In genomic region chr17:13395872-13396271, GRCh38 we compare ENCODE assay signal across 17 cellular contexts.
DNase-seq lines count a peak whose midpoint lies in the region; ATAC-seq and TF ChIP-seq lines count a peak whose summit lies in the region.
"Had no signal": no experiment of that assay in that cellular context is flagged by ENCODE, and none has a peak within 500 bp of the region (broad histone marks: within the 10 kb centered on the region; RNA-seq: fewer than 3 reads in every experiment).

No MANE protein-coding gene starts in this region.

- peak overlapping the region; percentile 9 for H3K4me3 ChIP-seq in adipocyte (ENCODE audit: low read length)
- H3K4me3 ChIP-seq: GM12878, testis had no signal

- no peak overlapping the region for H3K4me3 Mint-ChIP-seq in HFFc6
- H3K4me3 Mint-ChIP-seq: activated CD4-positive, alpha-beta T cell treated with anti-CD3 and anti-CD28 coated beads, Interleukin-2, amount 10 ng/mL, durations not matched to agents 7 days and 5 days had no signal

- intact Hi-C loops in head of caudate nucleus (cut with DNase I) = no loop called here

- TF ChIP-seq CTCF in HFFc6 (IDR thresholded peaks at IDR 0.05) = no peak

- H3K9ac ChIP-seq in adipocyte (ENCODE audit: low read length) = peak overlapping the region; percentile 64

- peak overlapping the region; percentile 32; the same call in 1 of the 2 replicates for H3K27ac Mint-ChIP-seq in HFFc6
- H3K27ac Mint-ChIP-seq: activated CD4-positive, alpha-beta T cell treated with anti-CD3 and anti-CD28 coated beads, Interleukin-2, amount 10 ng/mL, durations not matched to agents 7 days and 5 days had no signal

- no peak for ATAC-seq in GM21825 (IDR thresholded peaks at IDR 0.05; ENCODE audit: unreplicated experiment)
- ATAC-seq: GM12878 had no signal

- H3K27me3 Mint-ChIP-seq in HFFc6 (ENCODE audit: insufficient read depth) = no peaks in the 10 kb centered on the region
- H3K27me3 Mint-ChIP-seq: activated CD4-positive, alpha-beta T cell treated with anti-CD3 and anti-CD28 coated beads, Interleukin-2, amount 10 ng/mL, durations not matched to agents 7 days and 5 days had no signal

- H3K9me3 ChIP-seq in adipocyte (ENCODE audit: control insufficient read depth, low read length) = no peaks in the 10 kb centered on the region
- H3K9me3 ChIP-seq: testis had no signal

- no peaks in the 10 kb centered on the region for H3K27me3 ChIP-seq in adipocyte (replicated peaks; ENCODE audit: control insufficient read depth, insufficient read depth, low read length)
- H3K27me3 ChIP-seq: testis had no signal

- H3K36me3 Mint-ChIP-seq in HFFc6 (ENCODE audit: low read depth) = no peaks in the 10 kb centered on the region

- H3K36me3 ChIP-seq in adipocyte (ENCODE audit: control insufficient read depth, insufficient read depth, low read length, severe bottlenecking) = no peaks in the 10 kb centered on the region

- H3K4me1 Mint-ChIP-seq in HFFc6 (ENCODE audit: low read depth) = peaks cover 54% of the 10 kb centered on the region
- H3K4me1 Mint-ChIP-seq: activated CD4-positive, alpha-beta T cell treated with anti-CD3 and anti-CD28 coated beads, Interleukin-2, amount 10 ng/mL, durations not matched to agents 7 days and 5 days had no signal

- DNase-seq in HFFc6 = no peak
- peak; percentile 76 for DNase-seq in adipocyte (ENCODE audit: low read depth)
- DNase-seq in fibroblast of peridontal ligament (ENCODE audit: extremely low read depth) = peak; percentile 60
- peak; percentile 69 for DNase-seq in renal cortical epithelial cell (ENCODE audit: low read depth)
- no peak for DNase-seq in head of caudate nucleus
- DNase-seq in OCI-M2 (lab: John Stamatoyannopoulos, UW; ENCODE audit: unreplicated experiment) = no peak
- DNase-seq in NCI-H446 treated with DMSO at 0.1 percent for 48 hours (lab: John Stamatoyannopoulos, UW) = no peak
- DNase-seq: activated CD4-positive, alpha-beta T cell treated with anti-CD3 and anti-CD28 coated beads, Interleukin-2, amount 10 ng/mL, durations not matched to agents 7 days and 5 days; aorta; dermis blood vessel endothelial cell; midbrain; MM.1S; NCI-H2029 treated with DMSO at 0.1 percent for 48 hours; NCI-H524; testis had no signal

- H3K4me1 ChIP-seq in adipocyte (ENCODE audit: control insufficient read depth, insufficient read depth, low read length) = peaks cover 26% of the 10 kb centered on the region
- H3K4me1 ChIP-seq: testis had no signal

- H3K9me3 Mint-ChIP-seq in HFFc6 = no peaks in the 10 kb centered on the region
- H3K9me3 Mint-ChIP-seq: activated CD4-positive, alpha-beta T cell treated with anti-CD3 and anti-CD28 coated beads, Interleukin-2, amount 10 ng/mL, durations not matched to agents 7 days and 5 days had no signal

Comparison
In these comparisons a context has a peak if more than half of its experiments do, and no peak if none do; other contexts are left out.
1. DNase-seq: peak in adipocyte (single experiment), fibroblast of peridontal ligament (single experiment) and renal cortical epithelial cell (single experiment); none in HFFc6 (single experiment), head of caudate nucleus (0 of 42), OCI-M2 (single experiment) and NCI-H446 treated with DMSO at 0.1 percent for 48 hours (single experiment).